ENCODE assay signal across 1 cellular context in genomic region chr9:136740491-136740890, GRCh38.
TF ChIP-seq lines count a peak whose summit lies in the region.

No MANE protein-coding gene starts in this region.

TF ChIP-seq in H1, 55 proteins besides CTCF, POLR2A, EP300 and RAD21:
- TF ChIP-seq SIX5 (IDR thresholded peaks at IDR 0.05; ENCODE audit: low read depth, low read length) (no peak), PHF8 (conservative IDR thresholded peaks at IDR 0.05; ENCODE audit: low read depth, low read length) (no peak), TEAD4 (IDR thresholded peaks at IDR 0.05; ENCODE audit: low read depth, low read length) (no peak), RXRA (IDR thresholded peaks at IDR 0.05; ENCODE audit: insufficient read depth, low read depth, low read length) (no peak), HDAC2 (IDR thresholded peaks at IDR 0.05; ENCODE audit: borderline replicate concordance in 1 of 2, low read depth in 2 of 2, low read length in 2 of 2) (no peak), CTBP2 (IDR thresholded peaks at IDR 0.05; ENCODE audit: borderline replicate concordance, insufficient read depth, insufficient read length, low read length) (no peak)
TF ChIP-seq in H1: peak in this region for 0.
